In the genomic region with DNA sequence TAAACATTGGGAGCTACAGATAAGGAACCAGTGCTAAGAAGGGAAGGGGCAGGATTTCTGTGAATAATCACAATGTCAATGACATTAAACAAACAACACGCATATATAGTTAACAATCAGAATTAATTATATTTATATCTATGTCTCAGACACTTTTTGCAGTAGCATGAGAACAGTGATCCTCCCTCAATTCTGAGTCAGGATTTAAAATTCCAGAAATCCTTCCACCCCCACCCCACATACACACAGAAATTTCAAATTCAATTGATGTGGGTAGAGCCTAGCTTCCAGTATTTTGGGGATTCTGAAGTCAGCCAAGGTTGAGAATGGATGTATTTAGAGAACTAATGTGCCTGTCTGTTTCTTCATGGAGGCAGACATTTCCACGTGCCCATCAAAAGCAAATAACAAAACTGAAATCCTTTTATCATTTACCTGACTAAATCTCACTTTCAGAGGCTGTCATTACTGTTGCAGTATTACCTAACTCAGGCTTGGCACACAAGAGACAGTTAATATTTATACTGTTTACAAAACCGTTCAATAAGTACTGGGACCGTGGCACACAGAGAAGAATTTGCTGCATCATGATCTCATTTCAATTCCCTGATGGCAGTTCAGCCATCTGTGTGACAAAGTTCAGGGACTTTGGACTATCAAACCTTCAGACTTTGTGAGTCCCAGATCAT, we compare ENCODE assay signal across 16 cellular contexts.
DNase-seq lines count a peak whose midpoint lies in the region; ATAC-seq, FAIRE-seq and TF ChIP-seq lines count a peak whose summit lies in the region.
"Had no signal": no experiment of that assay in that cellular context is flagged by ENCODE, and none has a peak within 500 bp of the region (broad histone marks: within the 10 kb centered on the region; RNA-seq: fewer than 3 reads in every experiment).

No MANE protein-coding gene starts in this region.

- peak overlapping the region; percentile 2 to 63 (median 38) for H3K27ac ChIP-seq in body of pancreas

- intact Hi-C loops in body of pancreas (cut with DNase I): no loop called here

- TF ChIP-seq CTCF in body of pancreas (IDR thresholded peaks at IDR 0.05): no peak

- peaks cover 20% of the 10 kb centered on the region for H3K4me1 ChIP-seq in body of pancreas

- no peaks in the 10 kb centered on the region for H3K36me3 ChIP-seq in body of pancreas (replicated peaks in 1 of 2; ENCODE audit: insufficient read depth in 1 of 2, low read depth in 2 of 2)

- H3K27me3 ChIP-seq in body of pancreas: no peaks in the 10 kb centered on the region

- no peak overlapping the region for H3K4me3 ChIP-seq in body of pancreas

- H3K9me3 ChIP-seq in body of pancreas: peaks cover 0 to 3% (median 0%) of the 10 kb centered on the region in 3 donors

- DNase-seq in body of pancreas (peak; percentile 18 to 52 (median 28)), renal cortical epithelial cell (ENCODE audit: low read depth) (peak; percentile 62), NCI-H1694 (lab: John Stamatoyannopoulos, UW) (no peak), GDM1 (lab: John Stamatoyannopoulos, UW) (no peak), urothelium cell line (ENCODE audit: low spot score) (no peak)
- DNase-seq: activated naive CD4-positive, alpha-beta T cell; central memory CD4-positive, alpha-beta T cell; DMS79 treated with DMSO at 0.1 percent for 48 hours; immature natural killer cell; naive thymus-derived CD8-positive, alpha-beta T cell; NCI-H1417 treated with DMSO at 0.1 percent for 48 hours; stimulated activated CD4-positive, alpha-beta T cell treated with anti-CD3 and anti-CD28 coated beads, Interleukin-15, amount 100 ng/mL, for 24 hours had no signal

- TF ChIP-seq POLR2A in body of pancreas (IDR thresholded peaks at IDR 0.05): no peak

- 3 to 10% methylated on average over 4 of the region's 4 CpGs for whole genome bisulfite sequencing in body of pancreas, 2 donors

- ATAC-seq in GM19351 (IDR thresholded peaks at IDR 0.05; ENCODE audit: unreplicated experiment) (peak; percentile 34), HG03097 (IDR thresholded peaks at IDR 0.05; ENCODE audit: low FRiP score, unreplicated experiment) (peak; percentile 69), body of pancreas (peak; percentile 94), GM21360 (IDR thresholded peaks at IDR 0.05; ENCODE audit: unreplicated experiment) (no peak)
- ATAC-seq: HCT116; naive thymus-derived CD8-positive, alpha-beta T cell had no signal

- FAIRE-seq in urothelium cell line (lab: Jason Lieb, UNC): no peak

Comparison
In these comparisons a context has a peak if more than half of its experiments do, and no peak if none do; other contexts are left out.
1. DNase-seq: peak in body of pancreas (4 of 4) and renal cortical epithelial cell (single experiment); none in NCI-H1694 (single experiment), GDM1 (single experiment) and urothelium cell line (single experiment).